In the genomic region with DNA sequence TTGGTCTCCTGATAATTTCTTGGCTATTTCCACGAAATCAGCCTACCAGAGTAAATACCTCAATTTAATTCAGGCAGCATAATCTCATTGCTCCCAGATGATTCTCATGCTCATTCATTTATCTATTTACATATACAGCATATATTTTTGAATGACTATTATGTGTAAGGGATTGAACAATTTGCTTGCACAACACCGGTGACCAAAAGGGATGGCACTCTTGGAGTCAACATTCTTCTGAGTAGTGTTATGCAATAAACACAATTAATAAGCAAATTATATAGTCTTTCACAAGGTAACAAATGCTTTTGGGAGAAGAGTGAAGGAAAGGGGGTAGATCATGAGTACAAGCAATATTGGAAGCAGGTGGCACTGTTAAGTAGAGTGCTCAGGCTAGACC, we compare ENCODE assay signal across 20 cellular contexts.
A peak's percentile ranks its signal among the peaks of the same experiment; 100 is the strongest.
DNase-seq lines count a peak whose midpoint lies in the region; ATAC-seq and TF ChIP-seq lines count a peak whose summit lies in the region.
"Had no signal": no experiment of that assay in that cellular context is flagged by ENCODE, and none has a peak within 500 bp of the region (broad histone marks: within the 10 kb centered on the region; RNA-seq: fewer than 3 reads in every experiment).

No MANE protein-coding gene starts in this region.

- no TSS peak for BruUV-seq in MCF 10A (replicated peaks; lab: Mats Ljungman, UMichigan)
- no TSS peak for BruUV-seq in mammary epithelial cell (replicated peaks; lab: Mats Ljungman, UMichigan)

- H3K9me3 ChIP-seq in mammary epithelial cell (replicated peaks; ENCODE audit: insufficient read depth, low read length) (peaks cover 3% of the 10 kb centered on the region), trophoblast cell (ENCODE audit: insufficient read depth, low read depth, low read length) (no peaks in the 10 kb centered on the region)
- H3K9me3 ChIP-seq: BLaER1, Caco-2, HAP-1 had no signal

- no peak overlapping the region for H3K18ac ChIP-seq in trophoblast cell (ENCODE audit: low read length)

- no peak overlapping the region for H4K12ac ChIP-seq in trophoblast cell (ENCODE audit: low read depth, low read length)

- no peak overlapping the region for H4K91ac ChIP-seq in trophoblast cell (ENCODE audit: low read depth, low read length)

- H3K27me3 ChIP-seq in mammary epithelial cell (ENCODE audit: insufficient read depth, low read length), result no peaks in the 10 kb centered on the region
- no peaks in the 10 kb centered on the region for H3K27me3 ChIP-seq in trophoblast cell (ENCODE audit: insufficient read depth, low read length)
- H3K27me3 ChIP-seq: BLaER1 had no signal

- no peak overlapping the region for H3K9ac ChIP-seq in mammary epithelial cell (ENCODE audit: insufficient read depth, low read length)
- no peak overlapping the region for H3K9ac ChIP-seq in trophoblast cell (ENCODE audit: low read length)
- H3K9ac ChIP-seq: BLaER1 had no signal

- no peak overlapping the region for H3K4ac ChIP-seq in trophoblast cell (ENCODE audit: low read depth, low read length)

- no peaks in the 10 kb centered on the region for H3K4me1 Mint-ChIP-seq in MCF 10A (ENCODE audit: insufficient read depth, unreplicated experiment)
- H3K4me1 Mint-ChIP-seq: B cell; CD4-positive, CD25-positive, alpha-beta regulatory T cell had no signal

- H2BK12ac ChIP-seq in trophoblast cell (ENCODE audit: low read length), result no peak overlapping the region

- H3K79me1 ChIP-seq in trophoblast cell (ENCODE audit: low read length), result no peaks in the 10 kb centered on the region

- H3K36me3 Mint-ChIP-seq in MCF 10A (ENCODE audit: insufficient read depth, unreplicated experiment), result no peaks in the 10 kb centered on the region
- H3K36me3 Mint-ChIP-seq: CD4-positive, CD25-positive, alpha-beta regulatory T cell; CD8-positive, alpha-beta T cell had no signal

- POLR2A ChIA-PET in MCF 10A (lab: Yijun Ruan, JAX), result interaction anchor here (0.6 kb wide), 1 partner anchor 342 kb away, joined by 3 read pairs; no protein-coding TSS in a partner anchor

- intact Hi-C loops in MCF 10A (cut with micrococcal nuclease) (no loop called here), mammary epithelial cell (cut with micrococcal nuclease) (no loop called here)

- H3K36me3 ChIP-seq in mammary epithelial cell (ENCODE audit: insufficient read depth, low read length), result no peaks in the 10 kb centered on the region
- H3K36me3 ChIP-seq in trophoblast cell (ENCODE audit: control insufficient read depth in 1 of 2, insufficient read depth in 2 of 2, low read length in 2 of 2), result no peaks in the 10 kb centered on the region
- H3K36me3 ChIP-seq: BLaER1, HAP-1 had no signal

- CTCF ChIA-PET in MCF 10A (lab: Yijun Ruan, JAX) (interaction anchor here (0.8 kb wide), 1 partner anchor 302 kb away, joined by 3 read pairs; no protein-coding TSS in a partner anchor), mammary epithelial cell (lab: Charles Lee; ENCODE audit: low non-redundant PET) (no interaction called here)

- no peak overlapping the region for H2BK5ac ChIP-seq in trophoblast cell (ENCODE audit: low read depth, low read length, poor library complexity)

- H2AK5ac ChIP-seq in trophoblast cell (ENCODE audit: low read length), result no peak overlapping the region

- H4K8ac ChIP-seq in trophoblast cell (ENCODE audit: low read depth, low read length), result no peak overlapping the region

- ATAC-seq in GM21528 (IDR thresholded peaks at IDR 0.05; ENCODE audit: low FRiP score, unreplicated experiment) (no peak), HG02678 (IDR thresholded peaks at IDR 0.05; ENCODE audit: unreplicated experiment) (no peak)
- ATAC-seq: CD8-positive, alpha-beta T cell; GM12878 had no signal

- TF ChIP-seq CTCF in MCF 10A (IDR thresholded peaks at IDR 0.05; ENCODE audit: unreplicated experiment) (no peak), mammary epithelial cell (conservative IDR thresholded peaks at IDR 0.05 in 1 of 2, IDR thresholded peaks at IDR 0.05 in 1 of 2; ENCODE audit: extremely low read depth in 1 of 2, insufficient read depth in 1 of 2, low read depth in 1 of 2, low read length in 2 of 2) (no peak), epithelial cell of esophagus (IDR thresholded peaks at IDR 0.05; ENCODE audit: insufficient read depth, low read depth, low read length, missing control alignments) (no peak)

- no peaks in the 10 kb centered on the region for H4K20me1 ChIP-seq in mammary epithelial cell (ENCODE audit: insufficient read depth, low read length)
- H4K20me1 ChIP-seq: BLaER1 had no signal

- H3K79me2 ChIP-seq in mammary epithelial cell (ENCODE audit: insufficient read depth, low read length) (no peaks in the 10 kb centered on the region), trophoblast cell (ENCODE audit: control insufficient read depth, insufficient read depth, low read length, poor library complexity) (no peaks in the 10 kb centered on the region)

- no peak overlapping the region for H3K27ac ChIP-seq in mammary epithelial cell (ENCODE audit: insufficient read depth, low read depth, low read length)
- H3K27ac ChIP-seq in trophoblast cell (ENCODE audit: low read depth, low read length), result no peak overlapping the region
- H3K27ac ChIP-seq: 22Rv1, BLaER1, C4-2B had no signal

- H3K9me3 Mint-ChIP-seq in MCF 10A (ENCODE audit: unreplicated experiment), result no peaks in the 10 kb centered on the region
- H3K9me3 Mint-ChIP-seq: CD8-positive, alpha-beta T cell had no signal

- WGBS in mammary epithelial cell (ENCODE audit: low coverage, missing lambda C conversion rate), result 51% methylated on average over 2 of the region's 2 CpGs
- WGBS in trophoblast cell (ENCODE audit: extremely low coverage, insufficient coverage, insufficient read length), result no CpG with 5 or more reads among the region's 2 CpGs

- H2BK120ac ChIP-seq in trophoblast cell (ENCODE audit: insufficient read depth, low read length, poor library complexity), result no peak overlapping the region

- H3K27me3 Mint-ChIP-seq in MCF 10A (ENCODE audit: insufficient read depth, unreplicated experiment), result no peaks in the 10 kb centered on the region
- H3K27me3 Mint-ChIP-seq: B cell; CD4-positive, CD25-positive, alpha-beta regulatory T cell had no signal

- H3K4me1 ChIP-seq in mammary epithelial cell (ENCODE audit: insufficient read depth, low read length) (no peaks in the 10 kb centered on the region), trophoblast cell (ENCODE audit: control insufficient read depth in 1 of 2, insufficient read depth in 2 of 2, low read length in 2 of 2) (peaks cover 2 to 3% of the 10 kb centered on the region in 2 experiments)
- H3K4me1 ChIP-seq: BLaER1, Caco-2 had no signal

- no peak overlapping the region for H3K4me3 Mint-ChIP-seq in MCF 10A (ENCODE audit: unreplicated experiment)
- H3K4me3 Mint-ChIP-seq: B cell; CD4-positive, CD25-positive, alpha-beta regulatory T cell; CD8-positive, alpha-beta T cell; HFFc6 had no signal

- no peak overlapping the region for H3K27ac Mint-ChIP-seq in MCF 10A (ENCODE audit: low read depth, unreplicated experiment)
- H3K27ac Mint-ChIP-seq: B cell; CD4-positive, CD25-positive, alpha-beta regulatory T cell; CD8-positive, alpha-beta T cell; HFFc6 had no signal

- H2AFZ ChIP-seq in mammary epithelial cell (ENCODE audit: low read depth, low read length), result no peak overlapping the region
- H2AFZ ChIP-seq in trophoblast cell (ENCODE audit: insufficient read depth, low read length, poor library complexity), result no peak overlapping the region

- H3K4me2 ChIP-seq in mammary epithelial cell (ENCODE audit: insufficient read depth, low read depth, low read length) (no peak overlapping the region), trophoblast cell (ENCODE audit: low read length) (no peak overlapping the region)
- H3K4me2 ChIP-seq: BLaER1 had no signal

- H3K4me3 ChIP-seq in mammary epithelial cell (replicated peaks in 1 of 3; ENCODE audit: insufficient read depth in 1 of 3, low read depth in 2 of 3, low read length in 3 of 3) (no peak overlapping the region), epithelial cell of esophagus (ENCODE audit: low read length) (no peak overlapping the region), trophoblast cell (ENCODE audit: low read depth, low read length) (no peak overlapping the region)
- H3K4me3 ChIP-seq: BLaER1, GM12878, HAP-1 had no signal

- in situ Hi-C loops in mammary epithelial cell (cut with MboI; ENCODE audit: low sequenced_read_pairs in 2 of 2), result no loop called here

- DNase-seq in MCF 10A (ENCODE audit: unreplicated experiment) (peak; percentile 36), mammary epithelial cell (no peak), epithelial cell of esophagus (ENCODE audit: low read depth) (peak; percentile 63), trophoblast cell (peak; percentile 57 to 72)
- DNase-seq: Caco-2; CD4-positive, CD25-positive, alpha-beta regulatory T cell; CD8-positive, alpha-beta T cell; DMS153; DND-41; GDM1; GOT3; HFFc6 had no signal

- no peak overlapping the region for H3K23ac ChIP-seq in trophoblast cell (ENCODE audit: low read length)

- H3K14ac ChIP-seq in trophoblast cell (ENCODE audit: low read length), result no peak overlapping the region

- dilution Hi-C loops in mammary epithelial cell (cut with HindIII; ENCODE audit: low sequenced_read_pairs), result no loop called here
